8 cellular contexts compared by ENCODE assay signal in the genomic region with DNA sequence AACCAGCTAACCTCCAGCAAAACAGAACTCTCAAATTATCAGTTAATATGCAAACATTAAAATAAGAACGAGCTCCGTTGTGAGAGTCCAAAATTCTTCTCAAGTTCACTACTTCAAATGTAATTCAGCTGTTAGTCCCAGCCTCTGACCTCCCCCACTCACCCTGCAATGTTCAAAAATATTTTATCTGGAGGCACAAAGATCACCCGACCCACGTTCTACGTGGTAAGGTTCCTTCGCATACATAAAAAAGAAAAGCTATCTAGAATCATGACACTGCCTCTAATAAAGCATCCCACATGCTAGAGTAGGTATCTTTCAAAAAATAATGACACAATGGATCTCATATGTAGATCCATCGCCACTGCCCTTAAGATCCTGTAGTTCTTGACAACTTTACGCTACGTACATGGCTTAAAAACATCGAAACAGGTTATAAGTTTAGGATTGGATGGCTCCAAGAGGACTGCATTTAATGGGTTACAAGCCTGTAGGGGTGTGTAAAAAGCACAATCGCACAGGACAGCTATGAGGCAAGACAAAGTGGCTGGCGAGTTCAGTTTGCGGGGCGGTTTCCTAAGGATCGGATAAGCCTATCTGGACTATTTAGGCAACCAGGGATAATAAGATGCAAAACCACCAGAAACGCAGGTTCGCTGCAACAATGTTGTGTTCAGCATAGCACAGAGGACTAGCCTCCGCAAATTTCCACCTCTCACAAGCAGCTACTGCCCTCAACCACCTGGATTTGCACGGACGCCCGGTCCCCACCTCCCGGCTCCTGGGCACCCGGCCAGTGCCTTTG. TPM values are rescaled to one million over a fixed set of nuclear protein-coding genes. Genes with fewer than 3 reads are reported as not detected.
DNase-seq lines count a peak whose midpoint lies in the region; ATAC-seq and TF ChIP-seq lines count a peak whose summit lies in the region.

No MANE protein-coding gene starts in this region.

- no peak for DNase-seq in activated CD4-positive, CD25-positive, alpha-beta regulatory T cell treated with anti-CD3 and anti-CD28 coated beads, Interleukin-2, amount 50 U/mL, for 72 hours
- DNase-seq in NCI-H526 (lab: John Stamatoyannopoulos, UW) (peak; percentile 37 to 63), chondrocyte (ENCODE audit: low spot score) (no peak), lung (ENCODE audit: low spot score) (no peak), transverse colon (no peak)

- TF ChIP-seq CTCF in chondrocyte (IDR thresholded peaks at IDR 0.05) = no peak
- TF ChIP-seq CTCF in lung (IDR thresholded peaks at IDR 0.05; ENCODE audit: control extremely low read depth, extremely low read depth) = no peak
- TF ChIP-seq CTCF in transverse colon (IDR thresholded peaks at IDR 0.05) = no peak

- H3K9me3 Mint-ChIP-seq in chondrocyte (ENCODE audit: low read depth) = peaks cover 6% of the 10 kb centered on the region

- TF ChIP-seq POLR2A in transverse colon (IDR thresholded peaks at IDR 0.05) = peak; percentile 6

- no peaks in the 10 kb centered on the region for H3K27me3 Mint-ChIP-seq in chondrocyte (ENCODE audit: low read depth)

- 0 to 1% methylated on average over 23 of the region's 23 CpGs for WGBS in lung, 2 donors
- 0% methylated on average over 7 to 21 of the region's 23 CpGs for WGBS in transverse colon (ENCODE audit: low coverage in 1 of 2), 2 donors

- intact Hi-C loops in transverse colon (cut with DNase I; ENCODE audit: low total_unique reads) = no loop called here

- peak overlapping the region; percentile 98 for H3K4me3 Mint-ChIP-seq in chondrocyte (ENCODE audit: unreplicated experiment)

- H3K27me3 ChIP-seq in lung (ENCODE audit: control insufficient read depth, insufficient read depth) = no peaks in the 10 kb centered on the region
- H3K27me3 ChIP-seq in transverse colon = no peaks in the 10 kb centered on the region

- H3K27ac ChIP-seq in lung (ENCODE audit: low read depth in 1 of 2, low read length in 1 of 2) (peak overlapping the region; percentile 96 to 97), transverse colon (peak overlapping the region; percentile 94 to 99 (median 97))

- peak; percentile 2 to 10 for ATAC-seq in activated CD4-positive, CD25-positive, alpha-beta regulatory T cell treated with anti-CD3 and anti-CD28 coated beads, Interleukin-2, amount 50 U/mL, for 24 hours
- peak; percentile 6 for ATAC-seq in HG02610 (IDR thresholded peaks at IDR 0.05; ENCODE audit: unreplicated experiment)
- peak; percentile 17 for ATAC-seq in lung (ENCODE audit: insufficient read depth, low FRiP score)
- ATAC-seq in HG02970 (IDR thresholded peaks at IDR 0.05; ENCODE audit: low FRiP score, unreplicated experiment) = no peak

- H3K4me1 Mint-ChIP-seq in chondrocyte (ENCODE audit: low read depth) = peaks cover 33% of the 10 kb centered on the region

- peak overlapping the region; percentile 99 for H3K27ac Mint-ChIP-seq in chondrocyte (ENCODE audit: unreplicated experiment)

- no peak for TF ChIP-seq EP300 in transverse colon (IDR thresholded peaks at IDR 0.05; ENCODE audit: low read depth)

- H3K36me3 Mint-ChIP-seq in chondrocyte (ENCODE audit: low read depth) = peaks cover 7% of the 10 kb centered on the region

- H3K36me3 ChIP-seq in lung (ENCODE audit: control insufficient read depth in 2 of 2, insufficient read depth in 2 of 2, low read length in 2 of 2) (peaks cover under 1 to 8% of the 10 kb centered on the region in 2 donors), transverse colon (peaks cover 0 to 17% (median 8%) of the 10 kb centered on the region in 4 donors)

- in situ Hi-C loops in transverse colon (cut with MboI; ENCODE audit: low pct_ligation_motif_present in 1 of 4, low pct_unique_long_range_greater_than_20kb in 1 of 4, low sequenced_read_pairs in 3 of 4) = no loop called here

- peaks cover 0 to 23% of the 10 kb centered on the region in 2 donors for H3K4me1 ChIP-seq in lung (ENCODE audit: control insufficient read depth in 2 of 2, insufficient read depth in 2 of 2, low read length in 2 of 2)
- peaks cover 7 to 37% (median 22%) of the 10 kb centered on the region in 4 donors for H3K4me1 ChIP-seq in transverse colon

- peak overlapping the region; percentile 78 for H3K4me3 ChIP-seq in lung
- peak overlapping the region; percentile 56 to 97 (median 79) for H3K4me3 ChIP-seq in transverse colon

- no peaks in the 10 kb centered on the region for H3K9me3 ChIP-seq in lung (ENCODE audit: control insufficient read depth in 2 of 2, insufficient read depth in 1 of 2, low read length in 1 of 2)
- H3K9me3 ChIP-seq in transverse colon = no peaks in the 10 kb centered on the region

RNA-seq across cellular contexts. Expression of gene CLK4, which starts 1.0 kb away (rescaled TPM):
- total RNA-seq in chondrocyte (19.9 to 28.1 TPM (median 21.8 TPM) in 3 replicates), lung (10 to 100 TPM; 21.8 to 85.7 TPM), transverse colon (10 to 100 TPM; 36.0 to 72.6 (median 52.4) TPM)
- polyA plus RNA-seq in lung = 10 to 100 TPM; 12.6 to 35.2 TPM

RNA-seq across cellular contexts. Expression of gene COL23A1, which starts 35.7 kb away (rescaled TPM):
- total RNA-seq in chondrocyte (0.12 to 0.15 TPM in 2 of 3 replicates, not detected in the other), lung (1 to 10 TPM; 1.5 to 4.4 TPM), transverse colon (1 to 10 TPM in 2 of 4 donors, under 1 TPM in 1, not detected in 1; 0.14 to 2.2 (median 1.4) TPM)
- 1 to 10 TPM in 1 of 2 donors, under 1 TPM in 1; 0.76 to 1.1 TPM for polyA plus RNA-seq in lung

Comparison
In these comparisons a context has a peak if more than half of its experiments do, and no peak if none do; other contexts are left out.
1. DNase-seq: peak in NCI-H526 (2 of 2); none in activated CD4-positive, CD25-positive, alpha-beta regulatory T cell treated with anti-CD3 and anti-CD28 coated beads, Interleukin-2, amount 50 U/mL, for 72 hours (single experiment), chondrocyte (single experiment), lung (single experiment) and transverse colon (single experiment).